Comparison of ENCODE assay signal across 24 cellular contexts in genomic region chr6:170035896-170036295, GRCh38.
DNase-seq lines count a peak whose midpoint lies in the region; ATAC-seq and TF ChIP-seq lines count a peak whose summit lies in the region.
"Had no signal": no experiment of that assay in that cellular context is flagged by ENCODE, and none has a peak within 500 bp of the region (broad histone marks: within the 10 kb centered on the region; RNA-seq: fewer than 3 reads in every experiment).

No MANE protein-coding gene starts in this region.

- TF ChIP-seq CTCF in GM23338 (conservative IDR thresholded peaks at IDR 0.05; ENCODE audit: low read depth in 2 of 2) (no peak), endodermal cell (conservative IDR thresholded peaks at IDR 0.05) (no peak)

- H4K20me1 ChIP-seq in GM23338 (replicated peaks; ENCODE audit: insufficient read depth), result no peaks in the 10 kb centered on the region

- no peaks in the 10 kb centered on the region; the same call in 1 of the 2 replicates for H3K9me2 ChIP-seq in GM23338 (ENCODE audit: insufficient read depth)

- H3K27ac ChIP-seq in GM23338 (ENCODE audit: low read depth) (no peak overlapping the region), HUES64 (ENCODE audit: low read depth, low read length) (peak overlapping the region; percentile 68; the same call in 1 of the 2 replicates), endodermal cell (ENCODE audit: low read depth, low read length) (no peak overlapping the region)
- H3K27ac ChIP-seq: ascending aorta, SJCRH30 had no signal

- H3K79me2 ChIP-seq in GM23338 (replicated peaks; ENCODE audit: insufficient read depth), result no peaks in the 10 kb centered on the region

- ATAC-seq in GM23338 (peak; percentile 71), GM21528 (IDR thresholded peaks at IDR 0.05; ENCODE audit: low FRiP score, unreplicated experiment) (no peak), GM21526 (IDR thresholded peaks at IDR 0.05; ENCODE audit: low FRiP score, unreplicated experiment) (no peak), HG02759 (IDR thresholded peaks at IDR 0.05; ENCODE audit: unreplicated experiment) (no peak)
- ATAC-seq: activated naive CD4-positive, alpha-beta T cell treated with anti-CD3 and anti-CD28 coated beads, Interleukin-2, amount 50 U/mL, for 72 hours; GM12878; naive thymus-derived CD4-positive, alpha-beta T cell had no signal

- H3K9me3 Mint-ChIP-seq in GM23338 (peaks cover 41% of the 10 kb centered on the region), endodermal cell (peaks cover 31% of the 10 kb centered on the region)

- DNase-seq in GM23338 (ENCODE audit: low spot score), result peak; percentile 27
- DNase-seq in endodermal cell, result peak; percentile 63
- DNase-seq in posterior vena cava (ENCODE audit: low spot score), result peak; percentile 35
- DNase-seq: activated CD4-positive, alpha-beta T cell treated with anti-CD3 and anti-CD28 coated beads, Interleukin-2, amount 50 U/mL, for 4 hours; activated CD4-positive, CD25-positive, alpha-beta regulatory T cell; C1 segment of cervical spinal cord; caudate nucleus; dermis blood vessel endothelial cell; hypothalamus; midbrain; NCI-H1092; NCI-H187; NCI-H2171 treated with DMSO at 0.1 percent for 48 hours; NCI-H524; SJCRH30 had no signal

- WGBS in HUES64, result 40% methylated on average over 4 of the region's 4 CpGs
- 55 to 63% methylated on average over 2 to 4 of the region's 4 CpGs for WGBS in endodermal cell (ENCODE audit: insufficient coverage in 1 of 2, insufficient read length in 1 of 2), 2 experiments

- H3K4me1 Mint-ChIP-seq in GM23338 (peaks cover 29% of the 10 kb centered on the region), endodermal cell (peaks cover 48% of the 10 kb centered on the region)

- peak overlapping the region; percentile 49 for H2AFZ ChIP-seq in GM23338

- peaks cover 7% of the 10 kb centered on the region; the same call in 1 of the 2 replicates for H3K9me3 ChIP-seq in HUES64 (ENCODE audit: insufficient read depth, low read depth, low read length)
- H3K9me3 ChIP-seq in endodermal cell (ENCODE audit: control insufficient read depth, low read length), result no peaks in the 10 kb centered on the region
- H3K9me3 ChIP-seq: ascending aorta, SJCRH30 had no signal

- H3K36me3 Mint-ChIP-seq in GM23338 (ENCODE audit: low read depth), result peaks cover 30% of the 10 kb centered on the region
- H3K36me3 Mint-ChIP-seq in endodermal cell (ENCODE audit: low read depth), result peaks cover 3% of the 10 kb centered on the region

- H3K27me3 ChIP-seq in GM23338 (ENCODE audit: insufficient read depth) (no peaks in the 10 kb centered on the region), HUES64 (ENCODE audit: insufficient read depth, low read length) (no peaks in the 10 kb centered on the region), endodermal cell (ENCODE audit: control insufficient read depth, insufficient read depth, low read length, poor library complexity, severe bottlenecking) (no peaks in the 10 kb centered on the region)
- H3K27me3 ChIP-seq: ascending aorta, SJCRH30 had no signal

- H3K4me3 ChIP-seq in GM23338, result no peak overlapping the region
- H3K4me3 ChIP-seq in HUES64 (ENCODE audit: low read length), result no peak overlapping the region
- peak overlapping the region; percentile 0 for H3K4me3 ChIP-seq in endodermal cell (ENCODE audit: low read length)
- H3K4me3 ChIP-seq: ascending aorta, GM12878, SJCRH30 had no signal

- no peaks in the 10 kb centered on the region; the same call in 1 of the 2 replicates for H3K4me1 ChIP-seq in GM23338 (ENCODE audit: insufficient read depth)
- H3K4me1 ChIP-seq in HUES64 (ENCODE audit: insufficient read depth, low read length), result peaks cover 39% of the 10 kb centered on the region
- H3K4me1 ChIP-seq in endodermal cell (ENCODE audit: control insufficient read depth, insufficient read depth, low read length), result peaks cover 18% of the 10 kb centered on the region
- H3K4me1 ChIP-seq: ascending aorta, SJCRH30 had no signal

- H3K9ac ChIP-seq in HUES64 (ENCODE audit: low read depth, low read length) (peak overlapping the region; percentile 42; the same call in 1 of the 2 replicates), endodermal cell (ENCODE audit: extremely low read depth, low read length, poor library complexity, severe bottlenecking) (no peak overlapping the region)

- H3F3A ChIP-seq in GM23338 (replicated peaks; ENCODE audit: low read depth), result no peaks in the 10 kb centered on the region

- H3K36me3 ChIP-seq in GM23338 (ENCODE audit: insufficient read depth) (0 out of 2 replicates have a peak, but pooled peaks cover 6% of the 10 kb centered on the region), HUES64 (ENCODE audit: insufficient read depth, low read length) (no peaks in the 10 kb centered on the region), endodermal cell (ENCODE audit: control insufficient read depth, insufficient read depth, low read length) (no peaks in the 10 kb centered on the region)
- H3K36me3 ChIP-seq: ascending aorta, SJCRH30 had no signal

- H3K27ac Mint-ChIP-seq in GM23338, result no peak overlapping the region
- peak overlapping the region; percentile 83 for H3K27ac Mint-ChIP-seq in endodermal cell
- H3K27ac Mint-ChIP-seq: activated naive CD4-positive, alpha-beta T cell treated with anti-CD3 and anti-CD28 coated beads, Interleukin-2, amount 50 U/mL, for 72 hours; naive thymus-derived CD4-positive, alpha-beta T cell had no signal

- intact Hi-C loops in posterior vena cava (cut with DNase I), result loop anchor here in 1 of 2 donors (10.0 kb wide), 1 partner anchor 1681 kb away; no protein-coding TSS in a partner anchor

- H3K4me2 ChIP-seq in GM23338, result no peak overlapping the region; the same call in 1 of the 2 replicates

- H3K4me3 Mint-ChIP-seq in GM23338 (no peak overlapping the region), endodermal cell (no peak overlapping the region)
- H3K4me3 Mint-ChIP-seq: IgD-negative memory B cell; naive thymus-derived CD4-positive, alpha-beta T cell had no signal

- H3K27me3 Mint-ChIP-seq in GM23338 (ENCODE audit: insufficient read depth, low read depth, poor library complexity) (peaks cover 25% of the 10 kb centered on the region), endodermal cell (ENCODE audit: insufficient read depth) (peaks cover 3% of the 10 kb centered on the region)
- H3K27me3 Mint-ChIP-seq: IgD-negative memory B cell had no signal

TF ChIP-seq in GM23338, 12 proteins besides CTCF, POLR2A, EP300 and RAD21 (continues in another document):
- TF ChIP-seq EZH2phosphoT487 (IDR thresholded peaks at IDR 0.05; ENCODE audit: unreplicated experiment) (no peak), JUNB (IDR thresholded peaks at IDR 0.05; ENCODE audit: unreplicated experiment) (no peak), CREB1 (CRISPR knock-in tag; IDR thresholded peaks at IDR 0.05; ENCODE audit: low read depth) (no peak), REST (IDR thresholded peaks at IDR 0.05; ENCODE audit: unreplicated experiment) (no peak), EZH2 (IDR thresholded peaks at IDR 0.05; ENCODE audit: low read depth, unreplicated experiment) (no peak), POLR2AphosphoS5 (IDR thresholded peaks at IDR 0.05; ENCODE audit: low read depth) (no peak), ETS1 (IDR thresholded peaks at IDR 0.05) (no peak), NANOG (IDR thresholded peaks at IDR 0.05; ENCODE audit: borderline replicate concordance) (no peak), ZNF331 (CRISPR knock-in tag; IDR thresholded peaks at IDR 0.05; ENCODE audit: low read depth) (no peak), ZNF114 (CRISPR knock-in tag; IDR thresholded peaks at IDR 0.05) (no peak), STAT1 (IDR thresholded peaks at IDR 0.05; ENCODE audit: unreplicated experiment) (no peak)
